22 cellular contexts compared by ENCODE assay signal in the genomic region with DNA sequence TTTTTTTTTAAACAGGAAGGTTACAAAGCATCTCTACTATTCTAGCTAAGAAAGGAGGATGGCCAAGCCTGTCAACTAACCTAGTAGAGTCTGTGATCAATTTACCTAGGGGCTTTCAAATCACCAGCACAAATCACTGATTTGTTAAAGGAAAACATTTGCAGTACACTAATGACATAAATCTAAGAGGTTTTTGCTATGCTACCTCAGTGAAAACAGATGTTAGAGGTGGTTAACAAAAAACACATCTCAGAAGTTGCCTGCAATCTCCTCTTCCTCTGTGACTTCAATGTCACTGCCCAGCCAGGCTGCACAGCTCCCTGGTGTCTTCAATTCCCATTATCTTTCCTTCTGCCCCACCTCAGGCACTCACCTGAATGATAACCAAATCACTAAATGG.
"Had no signal": no experiment of that assay in that cellular context is flagged by ENCODE, and none has a peak within 500 bp of the region (broad histone marks: within the 10 kb centered on the region; RNA-seq: fewer than 3 reads in every experiment).

No MANE protein-coding gene starts in this region.

- H3K4me1 Mint-ChIP-seq: stimulated activated naive B cell treated with anti-CD40 and anti-IgM and Interleukin-4, amounts not matched to agents 10 μg/mL and 1 μg/mL and 100 μg/mL, for 72 hours; stimulated activated naive CD8-positive, alpha-beta T cell treated with anti-CD3 and anti-CD28 coated beads, Interleukin-15, amount 100 ng/mL, for 72 hours had no signal

- H3K27me3 ChIP-seq: esophagus squamous epithelium, gastroesophageal sphincter, right lobe of liver, testis, tibial nerve, upper lobe of right lung, vagina had no signal

- H3K27me3 Mint-ChIP-seq: natural killer cell treated with Interleukin-12 subunit alpha and Interleukin-12 subunit beta and Interleukin-15 and Interleukin-18, amount 100 ng/mL, for 72 hours; stimulated activated naive B cell treated with anti-CD40 and anti-IgM and Interleukin-4, amounts not matched to agents 10 μg/mL and 1 μg/mL and 100 μg/mL, for 72 hours; stimulated activated naive CD8-positive, alpha-beta T cell treated with anti-CD3 and anti-CD28 coated beads, Interleukin-15, amount 100 ng/mL, for 72 hours had no signal

- DNase-seq: dermis blood vessel endothelial cell; esophagus squamous epithelium; foreskin fibroblast; glutamatergic neuron; islet precursor cell; mammary epithelial cell; occipital lobe; psoas muscle; retina; right lobe of liver; stimulated activated CD4-positive, alpha-beta T cell treated with anti-CD3 and anti-CD28 coated beads, Interleukin-2, amount 100 ng/mL, for 24 hours; stimulated activated CD4-positive, alpha-beta T cell treated with anti-CD3 and anti-CD28 coated beads, Interleukin-4, amount 100 ng/mL, for 4 hours; stimulated activated naive B cell treated with anti-CD40 and anti-IgM and Interleukin-4, amounts not matched to agents 10 μg/mL and 1 μg/mL and 100 μg/mL, for 72 hours; stimulated activated naive CD8-positive, alpha-beta T cell treated with anti-CD3 and anti-CD28 coated beads, Interleukin-15, amount 100 ng/mL, for 72 hours; testis; upper lobe of right lung had no signal

- H3K9me3 ChIP-seq: esophagus squamous epithelium, gastroesophageal sphincter, psoas muscle, right lobe of liver, testis, tibial nerve, upper lobe of right lung, vagina had no signal

- H3K27ac Mint-ChIP-seq: natural killer cell treated with Interleukin-12 subunit alpha and Interleukin-12 subunit beta and Interleukin-15 and Interleukin-18, amount 100 ng/mL, for 72 hours; stimulated activated naive B cell treated with anti-CD40 and anti-IgM and Interleukin-4, amounts not matched to agents 10 μg/mL and 1 μg/mL and 100 μg/mL, for 72 hours; stimulated activated naive CD8-positive, alpha-beta T cell treated with anti-CD3 and anti-CD28 coated beads, Interleukin-15, amount 100 ng/mL, for 72 hours had no signal

- H3K36me3 ChIP-seq: right lobe of liver, vagina had no signal

- ATAC-seq: gastroesophageal sphincter; left lobe of liver; natural killer cell treated with Interleukin-12 subunit alpha and Interleukin-12 subunit beta and Interleukin-15 and Interleukin-18, amount 100 ng/mL, for 72 hours; psoas muscle; right lobe of liver; stimulated activated naive B cell treated with anti-CD40 and anti-IgM and Interleukin-4, amounts not matched to agents 10 μg/mL and 1 μg/mL and 100 μg/mL, for 72 hours; stimulated activated naive CD8-positive, alpha-beta T cell treated with anti-CD3 and anti-CD28 coated beads, Interleukin-15, amount 100 ng/mL, for 72 hours; upper lobe of right lung had no signal

- H3K4me1 ChIP-seq: gastroesophageal sphincter, psoas muscle, right lobe of liver, testis, tibial nerve, upper lobe of right lung, vagina had no signal

- H3K9me3 Mint-ChIP-seq: natural killer cell treated with Interleukin-12 subunit alpha and Interleukin-12 subunit beta and Interleukin-15 and Interleukin-18, amount 100 ng/mL, for 72 hours; stimulated activated naive B cell treated with anti-CD40 and anti-IgM and Interleukin-4, amounts not matched to agents 10 μg/mL and 1 μg/mL and 100 μg/mL, for 72 hours; stimulated activated naive CD8-positive, alpha-beta T cell treated with anti-CD3 and anti-CD28 coated beads, Interleukin-15, amount 100 ng/mL, for 72 hours had no signal

- H3K4me3 Mint-ChIP-seq: natural killer cell treated with Interleukin-12 subunit alpha and Interleukin-12 subunit beta and Interleukin-15 and Interleukin-18, amount 100 ng/mL, for 72 hours; stimulated activated naive B cell treated with anti-CD40 and anti-IgM and Interleukin-4, amounts not matched to agents 10 μg/mL and 1 μg/mL and 100 μg/mL, for 72 hours; stimulated activated naive CD8-positive, alpha-beta T cell treated with anti-CD3 and anti-CD28 coated beads, Interleukin-15, amount 100 ng/mL, for 72 hours had no signal

- H3K27ac ChIP-seq: esophagus squamous epithelium, gastroesophageal sphincter, psoas muscle, right lobe of liver, skin epidermis, testis, tibial nerve, upper lobe of right lung, vagina had no signal

- H3K4me3 ChIP-seq: esophagus squamous epithelium, gastroesophageal sphincter, psoas muscle, right lobe of liver, skin epidermis, testis, tibial nerve, upper lobe of right lung, vagina had no signal
